Comparison of ENCODE assay signal across 16 cellular contexts in genomic region chr1:36942093-36942492, GRCh38.
DNase-seq lines count a peak whose midpoint lies in the region; TF ChIP-seq lines count a peak whose summit lies in the region.
"Had no signal": no experiment of that assay in that cellular context is flagged by ENCODE, and none has a peak within 500 bp of the region (broad histone marks: within the 10 kb centered on the region; RNA-seq: fewer than 3 reads in every experiment).

No MANE protein-coding gene starts in this region.

- H2AK5ac ChIP-seq in mesendoderm (ENCODE audit: low read length), result no peak overlapping the region

- H3K79me1 ChIP-seq in mesendoderm (ENCODE audit: low read length), result no peaks in the 10 kb centered on the region

- DNase-seq in NCI-H510A (lab: John Stamatoyannopoulos, UW) (peak; percentile 72), NCI-H510A treated with DMSO at 0.1 percent for 48 hours (lab: John Stamatoyannopoulos, UW) (no peak), ELF-1 (ENCODE audit: low read depth, low spot score) (peak; percentile 47), OCI-LY7 (ENCODE audit: low spot score) (no peak), mesendoderm (peak; percentile 86), glomerular visceral epithelial cell (ENCODE audit: extremely low spot score) (no peak), germinal center (ENCODE audit: low spot score) (no peak)
- no peak for DNase-seq in stimulated activated CD4-positive, alpha-beta T cell treated with anti-CD3 and anti-CD28 coated beads, Interleukin-1b, Interleukin-23, amount 100 ng/mL, for 48 hours
- DNase-seq: 8988T; CD4-positive, alpha-beta memory T cell; DMS153; DND-41; GF-D8 had no signal

- H3K9me2 ChIP-seq in OCI-LY7 (ENCODE audit: insufficient read depth, low read length), result no peaks in the 10 kb centered on the region

- H3K9me3 ChIP-seq in OCI-LY7 (ENCODE audit: low read length), result no peaks in the 10 kb centered on the region
- H3K9me3 ChIP-seq: BLaER1, HAP-1 had no signal

- no peak overlapping the region for H4K8ac ChIP-seq in mesendoderm (ENCODE audit: low read depth, low read length)

- H3K56ac ChIP-seq in mesendoderm (ENCODE audit: low read length), result no peak overlapping the region

- intact Hi-C loops in OCI-LY7 (cut with micrococcal nuclease; ENCODE audit: unreplicated experiment), result no loop called here

- H2BK120ac ChIP-seq in mesendoderm (ENCODE audit: low read depth, low read length), result no peak overlapping the region

- no peak overlapping the region for H2BK15ac ChIP-seq in mesendoderm (replicated peaks; ENCODE audit: low read depth)

- no peak for TF ChIP-seq CTCF in OCI-LY7 (conservative IDR thresholded peaks at IDR 0.05; ENCODE audit: low read length)

- no peak overlapping the region for H4K5ac ChIP-seq in mesendoderm (ENCODE audit: low read length)

- no TSS peak for BruUV-seq in OCI-LY7 (replicated peaks; lab: Mats Ljungman, UMichigan)

- WGBS in mesendoderm (ENCODE audit: extremely low coverage, insufficient coverage, low lambda C conversion rate), result no CpG with 5 or more reads among the region's 12 CpGs

- H3K4ac ChIP-seq in mesendoderm (ENCODE audit: low read depth, low read length), result no peak overlapping the region

- H3K27me3 ChIP-seq in mesendoderm (ENCODE audit: insufficient read depth, low read length, poor library complexity), result no peaks in the 10 kb centered on the region
- H3K27me3 ChIP-seq: BLaER1 had no signal

- peak overlapping the region; percentile 13 for H3K4me3 ChIP-seq in OCI-LY7 (ENCODE audit: low read depth, low read length, poor library complexity, severe bottlenecking)
- H3K4me3 ChIP-seq in mesendoderm (ENCODE audit: low read length), result no peak overlapping the region
- H3K4me3 ChIP-seq: BLaER1, HAP-1 had no signal

- no peak overlapping the region for H3K18ac ChIP-seq in mesendoderm (ENCODE audit: low read length)

- H2BK5ac ChIP-seq in mesendoderm (ENCODE audit: low read length), result no peak overlapping the region

- H3K4me1 ChIP-seq in OCI-LY7 (ENCODE audit: insufficient read depth, low read length, poor library complexity, severe bottlenecking), result peaks cover 97% of the 10 kb centered on the region
- peaks cover 6% of the 10 kb centered on the region for H3K4me1 ChIP-seq in mesendoderm (ENCODE audit: control insufficient read depth, low read depth, low read length)
- H3K4me1 ChIP-seq: HAP-1 had no signal

- H3K23ac ChIP-seq in mesendoderm (ENCODE audit: low read length), result no peak overlapping the region

- H3K36me3 ChIP-seq in OCI-LY7 (ENCODE audit: insufficient read depth, low read length), result no peaks in the 10 kb centered on the region
- H3K36me3 ChIP-seq in mesendoderm (ENCODE audit: control insufficient read depth, insufficient read depth, low read length), result no peaks in the 10 kb centered on the region
- H3K36me3 ChIP-seq: BLaER1, HAP-1 had no signal

- H4K20me1 ChIP-seq in OCI-LY7 (ENCODE audit: insufficient read depth, low read length), result no peaks in the 10 kb centered on the region
- H4K20me1 ChIP-seq: BLaER1 had no signal

- CTCF ChIA-PET in OCI-LY7 (lab: Charles Lee; ENCODE audit: unreplicated experiment), result interaction anchor here (0.5 to 1.0 kb wide), 2 partner anchors 86 to 88 kb away, joined by 3 read pairs; no protein-coding TSS in a partner anchor

- H3K79me2 ChIP-seq in OCI-LY7 (ENCODE audit: insufficient read depth, low read depth, low read length) (no peaks in the 10 kb centered on the region), mesendoderm (ENCODE audit: control insufficient read depth, insufficient read depth, low read length) (no peaks in the 10 kb centered on the region)

- peak overlapping the region; percentile 58 for H3K4me2 ChIP-seq in OCI-LY7 (ENCODE audit: low read length)
- no peak overlapping the region for H3K4me2 ChIP-seq in mesendoderm (ENCODE audit: low read length)

- POLR2A ChIA-PET in OCI-LY7 (lab: Charles Lee), result interaction anchor here (0.6 to 6.4 kb wide), 11 partner anchors 8 to 139 kb away, joined by 3 to 29 read pairs (median 3); no protein-coding TSS in a partner anchor

- H3K9ac ChIP-seq in mesendoderm (ENCODE audit: low read length), result no peak overlapping the region
- H3K9ac ChIP-seq: BLaER1 had no signal

- H3K27ac ChIP-seq in OCI-LY7 (ENCODE audit: low read depth, low read length, poor library complexity, severe bottlenecking) (peak overlapping the region; percentile 59), mesendoderm (ENCODE audit: low read depth, low read length) (no peak overlapping the region)
- H3K27ac ChIP-seq: BLaER1, HL-60 had no signal

- peak overlapping the region; percentile 33; the same call in 1 of the 2 replicates for H2AFZ ChIP-seq in OCI-LY7 (ENCODE audit: low read length)

Comparison
In these comparisons a context has a peak if more than half of its experiments do, and no peak if none do; other contexts are left out.
1. DNase-seq: peak in NCI-H510A (single experiment), ELF-1 (single experiment) and mesendoderm (single experiment); none in NCI-H510A treated with DMSO at 0.1 percent for 48 hours (single experiment), OCI-LY7 (single experiment), glomerular visceral epithelial cell (single experiment), stimulated activated CD4-positive, alpha-beta T cell treated with anti-CD3 and anti-CD28 coated beads, Interleukin-1b, Interleukin-23, amount 100 ng/mL, for 48 hours (single experiment) and germinal center (single experiment).